In genomic region chr10:63273575-63273974, GRCh38 we compare ENCODE assay signal across 13 cellular contexts.
DNase-seq lines count a peak whose midpoint lies in the region; ATAC-seq and TF ChIP-seq lines count a peak whose summit lies in the region.
"Had no signal": no experiment of that assay in that cellular context is flagged by ENCODE, and none has a peak within 500 bp of the region (broad histone marks: within the 10 kb centered on the region; RNA-seq: fewer than 3 reads in every experiment).

No MANE protein-coding gene starts in this region.

- no peak for ATAC-seq in stimulated activated naive B cell treated with anti-CD40 and anti-IgM and Interleukin-4, amounts not matched to agents 10 μg/mL and 1 μg/mL and 100 μg/mL, for 72 hours (replicated peaks)
- ATAC-seq in GM21737 (IDR thresholded peaks at IDR 0.05; ENCODE audit: unreplicated experiment): no peak
- ATAC-seq: left ventricle myocardium superior had no signal

- CTCF ChIA-PET in activated CD4-positive, alpha-beta T cell treated with anti-CD3 and anti-CD28 coated beads, Interleukin-2, amount 10 ng/mL, durations not matched to agents 7 days and 5 days (lab: Charles Lee): interaction anchor here (1.0 to 1.4 kb wide), 2 partner anchors 39 to 56 kb away, joined by 3 to 4 read pairs; no protein-coding TSS in a partner anchor
- CTCF ChIA-PET in GM10248 (lab: Yijun Ruan, JAX): interaction anchor here (0.6 to 9.4 kb wide), 3 partner anchors 11 to 48 kb away, joined by 3 to 54 read pairs (median 3); no protein-coding TSS in a partner anchor

- TF ChIP-seq POLR2A in esophagus muscularis mucosa (IDR thresholded peaks at IDR 0.05; ENCODE audit: low read depth): no peak

- H3K36me3 ChIP-seq in esophagus muscularis mucosa: no peaks in the 10 kb centered on the region

- H3K27ac Mint-ChIP-seq in activated CD4-positive, alpha-beta T cell treated with anti-CD3 and anti-CD28 coated beads, Interleukin-2, amount 10 ng/mL, durations not matched to agents 7 days and 5 days: peak overlapping the region; percentile 82
- peak overlapping the region; percentile 82 for H3K27ac Mint-ChIP-seq in stimulated activated naive B cell treated with anti-CD40 and anti-IgM and Interleukin-4, amounts not matched to agents 10 μg/mL and 1 μg/mL and 100 μg/mL, for 72 hours

- POLR2A ChIA-PET in activated CD4-positive, alpha-beta T cell treated with anti-CD3 and anti-CD28 coated beads, Interleukin-2, amount 10 ng/mL, durations not matched to agents 7 days and 5 days (lab: Charles Lee): no interaction called here
- POLR2A ChIA-PET in GM10248 (lab: Yijun Ruan, JAX): no interaction called here

- no peaks in the 10 kb centered on the region for H3K36me3 Mint-ChIP-seq in activated CD4-positive, alpha-beta T cell treated with anti-CD3 and anti-CD28 coated beads, Interleukin-2, amount 10 ng/mL, durations not matched to agents 7 days and 5 days (ENCODE audit: low read depth)
- H3K36me3 Mint-ChIP-seq in stimulated activated naive B cell treated with anti-CD40 and anti-IgM and Interleukin-4, amounts not matched to agents 10 μg/mL and 1 μg/mL and 100 μg/mL, for 72 hours: no peaks in the 10 kb centered on the region

- no peak overlapping the region for H3K4me3 ChIP-seq in esophagus muscularis mucosa

- H3K27me3 Mint-ChIP-seq in activated CD4-positive, alpha-beta T cell treated with anti-CD3 and anti-CD28 coated beads, Interleukin-2, amount 10 ng/mL, durations not matched to agents 7 days and 5 days: no peaks in the 10 kb centered on the region
- H3K27me3 Mint-ChIP-seq in stimulated activated naive B cell treated with anti-CD40 and anti-IgM and Interleukin-4, amounts not matched to agents 10 μg/mL and 1 μg/mL and 100 μg/mL, for 72 hours: no peaks in the 10 kb centered on the region

- H3K4me3 Mint-ChIP-seq in activated CD4-positive, alpha-beta T cell treated with anti-CD3 and anti-CD28 coated beads, Interleukin-2, amount 10 ng/mL, durations not matched to agents 7 days and 5 days: peak overlapping the region; percentile 26
- no peak overlapping the region for H3K4me3 Mint-ChIP-seq in stimulated activated naive B cell treated with anti-CD40 and anti-IgM and Interleukin-4, amounts not matched to agents 10 μg/mL and 1 μg/mL and 100 μg/mL, for 72 hours
- H3K4me3 Mint-ChIP-seq: endodermal cell had no signal

- peaks cover 30% of the 10 kb centered on the region for H3K4me1 Mint-ChIP-seq in activated CD4-positive, alpha-beta T cell treated with anti-CD3 and anti-CD28 coated beads, Interleukin-2, amount 10 ng/mL, durations not matched to agents 7 days and 5 days
- H3K4me1 Mint-ChIP-seq in stimulated activated naive B cell treated with anti-CD40 and anti-IgM and Interleukin-4, amounts not matched to agents 10 μg/mL and 1 μg/mL and 100 μg/mL, for 72 hours: peaks cover 12 to 31% of the 10 kb centered on the region in 2 donors

- peak; percentile 20 for DNase-seq in activated CD4-positive, alpha-beta T cell treated with anti-CD3 and anti-CD28 coated beads, Interleukin-2, amount 10 ng/mL, durations not matched to agents 7 days and 5 days
- DNase-seq in activated CD4-positive, alpha-beta T cell treated with anti-CD3 and anti-CD28 coated beads for 4 hours: no peak
- DNase-seq in SKM-1 (lab: John Stamatoyannopoulos, UW; ENCODE audit: unreplicated experiment): peak; percentile 82
- DNase-seq in esophagus muscularis mucosa (ENCODE audit: extremely low spot score): no peak
- DNase-seq in stimulated activated naive B cell treated with anti-CD40 and anti-IgM and Interleukin-4, amounts not matched to agents 10 μg/mL and 1 μg/mL and 100 μg/mL, for 72 hours: no peak
- DNase-seq in GM10248 (ENCODE audit: extremely low spot score): no peak
- no peak for DNase-seq in stimulated activated CD4-positive, alpha-beta T cell treated with anti-CD3 and anti-CD28 coated beads, Interleukin-4, amount 100 ng/mL, for 24 hours
- DNase-seq: activated CD4-positive, CD25-positive, alpha-beta regulatory T cell; endodermal cell; left ventricle myocardium superior; NCI-H2081 treated with DMSO at 0.1 percent for 48 hours; stimulated activated CD4-positive, alpha-beta T cell treated with anti-CD3 and anti-CD28 coated beads, Interleukin-2, amount 100 ng/mL, for 24 hours had no signal

- peak overlapping the region; percentile 11 to 46 (median 34) for H3K27ac ChIP-seq in esophagus muscularis mucosa (replicated peaks in 1 of 4)

- H3K9me3 ChIP-seq in esophagus muscularis mucosa: no peaks in the 10 kb centered on the region

- intact Hi-C loops in esophagus muscularis mucosa (cut with DNase I): no loop called here

- no peaks in the 10 kb centered on the region for H3K27me3 ChIP-seq in esophagus muscularis mucosa

- TF ChIP-seq CTCF in esophagus muscularis mucosa (IDR thresholded peaks at IDR 0.05): no peak
- no peak for TF ChIP-seq CTCF in GM10248 (IDR thresholded peaks at IDR 0.05; ENCODE audit: control extremely low read depth, extremely low read depth, low read depth, missing control alignments)

- no peak for TF ChIP-seq EP300 in esophagus muscularis mucosa (IDR thresholded peaks at IDR 0.05)

- peaks cover 18 to 35% (median 33%) of the 10 kb centered on the region in 4 donors for H3K4me1 ChIP-seq in esophagus muscularis mucosa

- no peaks in the 10 kb centered on the region for H3K9me3 Mint-ChIP-seq in activated CD4-positive, alpha-beta T cell treated with anti-CD3 and anti-CD28 coated beads, Interleukin-2, amount 10 ng/mL, durations not matched to agents 7 days and 5 days
- no peaks in the 10 kb centered on the region for H3K9me3 Mint-ChIP-seq in stimulated activated naive B cell treated with anti-CD40 and anti-IgM and Interleukin-4, amounts not matched to agents 10 μg/mL and 1 μg/mL and 100 μg/mL, for 72 hours
- H3K9me3 Mint-ChIP-seq: endodermal cell had no signal

Comparison
In these comparisons a context has a peak if more than half of its experiments do, and no peak if none do; other contexts are left out.
1. DNase-seq: peak in activated CD4-positive, alpha-beta T cell treated with anti-CD3 and anti-CD28 coated beads, Interleukin-2, amount 10 ng/mL, durations not matched to agents 7 days and 5 days (single experiment) and SKM-1 (single experiment); none in activated CD4-positive, alpha-beta T cell treated with anti-CD3 and anti-CD28 coated beads for 4 hours (0 of 2), esophagus muscularis mucosa (single experiment), stimulated activated naive B cell treated with anti-CD40 and anti-IgM and Interleukin-4, amounts not matched to agents 10 μg/mL and 1 μg/mL and 100 μg/mL, for 72 hours (single experiment), GM10248 (single experiment) and stimulated activated CD4-positive, alpha-beta T cell treated with anti-CD3 and anti-CD28 coated beads, Interleukin-4, amount 100 ng/mL, for 24 hours (single experiment).